9 cellular contexts compared by ENCODE assay signal in the genomic region with DNA sequence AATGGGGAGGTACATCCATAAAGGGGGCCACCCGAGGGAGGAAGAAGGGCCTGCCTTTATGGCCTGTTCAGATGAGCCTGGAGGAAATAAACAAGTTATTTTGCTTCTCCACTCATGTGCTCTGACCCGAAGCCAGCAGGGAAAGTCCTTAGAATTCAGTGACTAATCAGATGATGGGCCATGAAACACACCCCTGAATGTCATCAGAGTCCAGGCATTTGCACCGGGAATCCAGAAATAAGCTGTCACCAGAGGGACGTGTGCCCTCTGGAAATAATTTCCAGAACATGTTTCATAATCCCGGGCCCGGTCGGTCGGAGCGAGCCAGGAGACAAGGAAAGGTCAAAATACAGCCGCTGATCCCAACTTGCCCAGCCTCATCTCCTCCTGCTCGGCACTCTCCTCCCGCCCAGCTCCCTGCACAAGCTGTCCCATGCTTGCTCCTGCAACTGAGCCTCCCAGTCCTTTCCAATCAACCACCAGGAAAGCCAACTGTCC.
A peak's percentile ranks its signal among the peaks of the same experiment; 100 is the strongest.
DNase-seq lines count a peak whose midpoint lies in the region; ATAC-seq lines count a peak whose summit lies in the region.
"Had no signal": no experiment of that assay in that cellular context is flagged by ENCODE, and none has a peak within 500 bp of the region (broad histone marks: within the 10 kb centered on the region; RNA-seq: fewer than 3 reads in every experiment).

No MANE protein-coding gene starts in this region.

- peaks cover 23% of the 10 kb centered on the region for H3K4me1 Mint-ChIP-seq in activated CD4-positive, alpha-beta T cell treated with anti-CD3 and anti-CD28 coated beads, Interleukin-2, amount 10 ng/mL, durations not matched to agents 24 days and 14 days
- H3K4me1 Mint-ChIP-seq: endodermal cell had no signal

- ATAC-seq in aorta (ENCODE audit: low FRiP score) = peak; percentile 89
- ATAC-seq in GM18498 (IDR thresholded peaks at IDR 0.05; ENCODE audit: unreplicated experiment) = no peak

- WGBS in esophagus, 2 donors = 31 to 36% methylated on average over 12 of the region's 12 CpGs
- 37 to 39% methylated on average over 12 of the region's 12 CpGs for WGBS in aorta, 2 donors

- peaks cover 0 to 2% of the 10 kb centered on the region in 2 donors for H3K4me1 ChIP-seq in esophagus (ENCODE audit: control insufficient read depth in 2 of 2, insufficient read depth in 2 of 2, low read length in 1 of 2)
- H3K4me1 ChIP-seq in muscle layer of duodenum (ENCODE audit: control insufficient read depth in 1 of 2, insufficient read depth in 2 of 2, low read length in 2 of 2) = peaks cover 0 to 4% of the 10 kb centered on the region in 2 donors
- no peaks in the 10 kb centered on the region for H3K4me1 ChIP-seq in aorta (ENCODE audit: control insufficient read depth in 1 of 2, insufficient read depth in 2 of 2, low read length in 2 of 2)

- H3K4me3 ChIP-seq in esophagus (ENCODE audit: low read depth in 1 of 2, low read length in 2 of 2) (no peak overlapping the region), muscle layer of duodenum (ENCODE audit: low read depth in 1 of 2, low read length in 2 of 2) (no peak overlapping the region), aorta (ENCODE audit: low read length in 2 of 2) (no peak overlapping the region)

- H3K27ac Mint-ChIP-seq in activated CD4-positive, alpha-beta T cell treated with anti-CD3 and anti-CD28 coated beads, Interleukin-2, amount 10 ng/mL, durations not matched to agents 24 days and 14 days = peak overlapping the region; percentile 60
- H3K27ac Mint-ChIP-seq: endodermal cell had no signal

- H3K27me3 ChIP-seq in esophagus (ENCODE audit: control insufficient read depth in 1 of 2, insufficient read depth in 2 of 2, low read length in 2 of 2) (no peaks in the 10 kb centered on the region), muscle layer of duodenum (ENCODE audit: low read depth, low read length) (no peaks in the 10 kb centered on the region), aorta (ENCODE audit: control insufficient read depth in 1 of 2, insufficient read depth in 2 of 2, low read length in 1 of 2) (no peaks in the 10 kb centered on the region)

- H3K9me3 Mint-ChIP-seq in activated CD4-positive, alpha-beta T cell treated with anti-CD3 and anti-CD28 coated beads, Interleukin-2, amount 10 ng/mL, durations not matched to agents 24 days and 14 days = no peaks in the 10 kb centered on the region

- no peaks in the 10 kb centered on the region for H3K36me3 ChIP-seq in esophagus (ENCODE audit: control insufficient read depth in 2 of 2, insufficient read depth in 2 of 2, low read length in 1 of 2)
- no peaks in the 10 kb centered on the region for H3K36me3 ChIP-seq in muscle layer of duodenum (ENCODE audit: control insufficient read depth in 1 of 2, insufficient read depth in 2 of 2, low read length in 2 of 2)
- no peaks in the 10 kb centered on the region for H3K36me3 ChIP-seq in aorta (ENCODE audit: control insufficient read depth in 1 of 2, insufficient read depth in 2 of 2, low read length in 1 of 2)

- H3K27ac ChIP-seq in esophagus (ENCODE audit: low read depth in 2 of 2, low read length in 1 of 2) = peak overlapping the region; percentile 38 to 40
- H3K27ac ChIP-seq in muscle layer of duodenum (ENCODE audit: low read length) = peak overlapping the region; percentile 75
- peak overlapping the region in 1 of 2 donors; percentile 27 for H3K27ac ChIP-seq in aorta (ENCODE audit: low read depth in 1 of 2, low read length in 2 of 2)

- intact Hi-C loops in activated CD4-positive, alpha-beta T cell treated with anti-CD3 and anti-CD28 coated beads, Interleukin-2, amount 10 ng/mL, durations not matched to agents 24 days and 14 days (cut with micrococcal nuclease) = no loop called here
- intact Hi-C loops in aorta (cut with DNase I) = no loop called here

- no peak for DNase-seq in activated CD4-positive, alpha-beta T cell treated with anti-CD3 and anti-CD28 coated beads, Interleukin-2, amount 10 ng/mL, durations not matched to agents 24 days and 14 days
- no peak for DNase-seq in activated CD4-positive, alpha-beta T cell treated with anti-CD3 and anti-CD28 coated beads, Interleukin-2, amount 50 U/mL, for 48 hours
- peak; percentile 70 to 78 for DNase-seq in aorta
- DNase-seq in mesenteric fat pad (ENCODE audit: low spot score) = no peak
- no peak for DNase-seq in COLO668 (lab: John Stamatoyannopoulos, UW; ENCODE audit: unreplicated experiment)
- DNase-seq: endodermal cell had no signal

- peaks cover 7% of the 10 kb centered on the region for H3K36me3 Mint-ChIP-seq in activated CD4-positive, alpha-beta T cell treated with anti-CD3 and anti-CD28 coated beads, Interleukin-2, amount 10 ng/mL, durations not matched to agents 24 days and 14 days (ENCODE audit: low read depth)

- no peaks in the 10 kb centered on the region for H3K27me3 Mint-ChIP-seq in activated CD4-positive, alpha-beta T cell treated with anti-CD3 and anti-CD28 coated beads, Interleukin-2, amount 10 ng/mL, durations not matched to agents 24 days and 14 days

- H3K9me3 ChIP-seq in esophagus (ENCODE audit: control insufficient read depth in 2 of 2, insufficient read depth in 1 of 2, low read depth in 1 of 2, low read length in 1 of 2) (peaks cover 0 to 1% of the 10 kb centered on the region in 2 donors), muscle layer of duodenum (ENCODE audit: control insufficient read depth in 1 of 2, low read length in 2 of 2) (no peaks in the 10 kb centered on the region), aorta (ENCODE audit: control insufficient read depth, low read length) (no peaks in the 10 kb centered on the region)

- no peak overlapping the region for H3K4me3 Mint-ChIP-seq in activated CD4-positive, alpha-beta T cell treated with anti-CD3 and anti-CD28 coated beads, Interleukin-2, amount 10 ng/mL, durations not matched to agents 24 days and 14 days
- H3K4me3 Mint-ChIP-seq: endodermal cell had no signal

Comparison
In these comparisons a context has a peak if more than half of its experiments do, and no peak if none do; other contexts are left out.
1. DNase-seq: peak in aorta (2 of 2); none in activated CD4-positive, alpha-beta T cell treated with anti-CD3 and anti-CD28 coated beads, Interleukin-2, amount 10 ng/mL, durations not matched to agents 24 days and 14 days (single experiment), activated CD4-positive, alpha-beta T cell treated with anti-CD3 and anti-CD28 coated beads, Interleukin-2, amount 50 U/mL, for 48 hours (0 of 2), mesenteric fat pad (single experiment) and COLO668 (single experiment).